19 cellular contexts compared by ENCODE assay signal in genomic region chr1:185632659-185633428, GRCh38.
DNase-seq lines count a peak whose midpoint lies in the region; ATAC-seq, FAIRE-seq and TF ChIP-seq lines count a peak whose summit lies in the region.
"Had no signal": no experiment of that assay in that cellular context is flagged by ENCODE, and none has a peak within 500 bp of the region (broad histone marks: within the 10 kb centered on the region; RNA-seq: fewer than 3 reads in every experiment).

No MANE protein-coding gene starts in this region.

- no peak overlapping the region for H3K4me3 ChIP-seq in astrocyte (ENCODE audit: insufficient read depth, low read depth, low read length)
- no peak overlapping the region for H3K4me3 ChIP-seq in keratinocyte (ENCODE audit: control insufficient read depth in 2 of 3, extremely low read depth in 1 of 3, insufficient read depth in 2 of 3, low read depth in 1 of 3, low read length in 3 of 3)
- H3K4me3 ChIP-seq in testis: no peak overlapping the region
- H3K4me3 ChIP-seq: ovary had no signal

- TF ChIP-seq CTCF in AG09319 (IDR thresholded peaks at IDR 0.05; ENCODE audit: low read depth, low read length) (no peak), astrocyte (IDR thresholded peaks at IDR 0.05; ENCODE audit: insufficient read depth, low read depth, low read length) (no peak), keratinocyte (optimal IDR thresholded peaks at IDR 0.05 in 1 of 3, IDR thresholded peaks at IDR 0.05 in 1 of 3, conservative IDR thresholded peaks at IDR 0.05 in 1 of 3; ENCODE audit: extremely low read depth in 1 of 3, insufficient read depth in 2 of 3, low read length in 3 of 3) (no peak), testis (IDR thresholded peaks at IDR 0.05) (no peak)

- dilution Hi-C loops in keratinocyte (cut with MboI; ENCODE audit: extremely low pct_ligation_motif_present, low sequenced_read_pairs): no loop called here

- no peaks in the 10 kb centered on the region for H3K9me3 ChIP-seq in astrocyte (ENCODE audit: insufficient read depth, low read depth, low read length)
- no peaks in the 10 kb centered on the region for H3K9me3 ChIP-seq in keratinocyte (ENCODE audit: control insufficient read depth, low read depth, low read length)
- no peaks in the 10 kb centered on the region for H3K9me3 ChIP-seq in testis
- H3K9me3 ChIP-seq: ovary had no signal

- H3K27ac ChIP-seq in astrocyte (ENCODE audit: low read depth, low read length) (no peak overlapping the region), keratinocyte (ENCODE audit: control insufficient read depth, insufficient read depth, low read length) (no peak overlapping the region), testis (no peak overlapping the region)
- H3K27ac ChIP-seq: brain microvascular endothelial cell, ovary had no signal

- H2AFZ ChIP-seq in astrocyte (ENCODE audit: low read depth, low read length): no peak overlapping the region
- peak overlapping the region; percentile 21 for H2AFZ ChIP-seq in keratinocyte (ENCODE audit: control insufficient read depth, low read length)

- H3K4me3 Mint-ChIP-seq in astrocyte (ENCODE audit: unreplicated experiment): no peak overlapping the region
- H3K4me3 Mint-ChIP-seq: activated CD8-positive, alpha-beta T cell treated with anti-CD3 and anti-CD28 coated beads, Interleukin-2, amount 10 ng/mL, durations not matched to agents 7 days and 5 days; mesothelial cell of epicardium had no signal

- intact Hi-C loops in testis (cut with DNase I; ENCODE audit: low total_unique reads): no loop called here

- H3K9ac ChIP-seq in astrocyte (ENCODE audit: low read length) (no peak overlapping the region), keratinocyte (ENCODE audit: control insufficient read depth, extremely low read depth, insufficient read depth, low read length) (no peak overlapping the region)

- no peak for TF ChIP-seq POLR2A in testis (IDR thresholded peaks at IDR 0.05)

- no peaks in the 10 kb centered on the region for H3K27me3 Mint-ChIP-seq in astrocyte (ENCODE audit: low read depth, unreplicated experiment)

- no peaks in the 10 kb centered on the region for H3K4me1 ChIP-seq in astrocyte (ENCODE audit: insufficient read depth, low read length)
- H3K4me1 ChIP-seq in keratinocyte (ENCODE audit: control insufficient read depth, extremely low read depth, insufficient read depth, low read length): peaks cover 21% of the 10 kb centered on the region
- H3K4me1 ChIP-seq in testis: no peaks in the 10 kb centered on the region

- H3K79me2 ChIP-seq in astrocyte (ENCODE audit: insufficient read depth, low read length) (no peaks in the 10 kb centered on the region), keratinocyte (ENCODE audit: control insufficient read depth, insufficient read depth, low read length) (no peaks in the 10 kb centered on the region)

- no peak overlapping the region for H3K4me2 ChIP-seq in astrocyte (ENCODE audit: low read length)
- no peak overlapping the region for H3K4me2 ChIP-seq in keratinocyte (ENCODE audit: control insufficient read depth, extremely low read depth, insufficient read depth, low read depth, low read length)

- H4K20me1 ChIP-seq in astrocyte (ENCODE audit: insufficient read depth, low read length): no peaks in the 10 kb centered on the region
- no peaks in the 10 kb centered on the region for H4K20me1 ChIP-seq in keratinocyte (ENCODE audit: control insufficient read depth, extremely low read depth, insufficient read depth, low read length)

- no peak overlapping the region for H3K27ac Mint-ChIP-seq in astrocyte (ENCODE audit: unreplicated experiment)
- H3K27ac Mint-ChIP-seq: activated CD8-positive, alpha-beta T cell treated with anti-CD3 and anti-CD28 coated beads, Interleukin-2, amount 10 ng/mL, durations not matched to agents 7 days and 5 days had no signal

- DNase-seq in AG09319 (ENCODE audit: extremely low read depth, low read depth): peak; percentile 41
- DNase-seq in M059J (ENCODE audit: low read depth): peak; percentile 59
- peak; percentile 90 for DNase-seq in astrocyte (ENCODE audit: low read depth)
- DNase-seq in keratinocyte (ENCODE audit: low read depth, low spot score): no peak
- DNase-seq in activated CD8-positive, alpha-beta memory T cell treated with anti-CD3 and anti-CD28 coated beads for 24 hours: no peak
- no peak for DNase-seq in testis
- DNase-seq: activated CD8-positive, alpha-beta T cell treated with anti-CD3 and anti-CD28 coated beads, Interleukin-2, amount 10 ng/mL, durations not matched to agents 7 days and 5 days; activated effector memory CD4-positive, alpha-beta T cell treated with anti-CD3 and anti-CD28 coated beads, Interleukin-2, amount 50 U/mL, for 16 hours; brain microvascular endothelial cell; DMS53; NCI-H1048; NCI-H510A; ovary; stimulated activated CD4-positive, alpha-beta T cell treated with anti-CD3 and anti-CD28 coated beads, Interleukin-12 subunit alpha, Interleukin-12 subunit beta, amount 100 ng/mL, for 4 hours; T1000 had no signal

- ATAC-seq in HG03571 (IDR thresholded peaks at IDR 0.05; ENCODE audit: unreplicated experiment) (no peak), GM19463 (IDR thresholded peaks at IDR 0.05; ENCODE audit: unreplicated experiment) (no peak)
- ATAC-seq: activated CD8-positive, alpha-beta T cell treated with anti-CD3 and anti-CD28 coated beads, Interleukin-2, amount 10 ng/mL, durations not matched to agents 7 days and 5 days; Right ventricle myocardium inferior had no signal

- no peaks in the 10 kb centered on the region for H3K36me3 Mint-ChIP-seq in astrocyte (ENCODE audit: low read depth, unreplicated experiment)

- H3K27me3 ChIP-seq in astrocyte (ENCODE audit: insufficient read depth, low read length) (no peaks in the 10 kb centered on the region), keratinocyte (ENCODE audit: control insufficient read depth, extremely low read depth, insufficient read depth, low read length) (no peaks in the 10 kb centered on the region), testis (no peaks in the 10 kb centered on the region)
- H3K27me3 ChIP-seq: brain microvascular endothelial cell, ovary had no signal

- no peaks in the 10 kb centered on the region for H3K36me3 ChIP-seq in astrocyte (ENCODE audit: insufficient read depth, low read length)
- no peaks in the 10 kb centered on the region for H3K36me3 ChIP-seq in keratinocyte (ENCODE audit: control insufficient read depth in 2 of 2, extremely low read depth in 1 of 2, insufficient read depth in 2 of 2, low read length in 2 of 2)
- no peaks in the 10 kb centered on the region for H3K36me3 ChIP-seq in testis (ENCODE audit: low read depth, missing control alignments)
- H3K36me3 ChIP-seq: brain microvascular endothelial cell, ovary had no signal

- H3K4me1 Mint-ChIP-seq in astrocyte (ENCODE audit: low read depth, unreplicated experiment): peaks cover 13% of the 10 kb centered on the region

- H3K9me3 Mint-ChIP-seq in astrocyte (ENCODE audit: unreplicated experiment): peaks cover 16% of the 10 kb centered on the region

- H3K9me1 ChIP-seq in keratinocyte (ENCODE audit: control insufficient read depth, extremely low read depth, insufficient read depth, low read length): no peaks in the 10 kb centered on the region

- WGBS in testis, 2 donors: 88 to 92% methylated on average over 4 of the region's 4 CpGs

- FAIRE-seq in astrocyte (lab: Jason Lieb, UNC) (peak; percentile 29), keratinocyte (lab: Jason Lieb, UNC) (peak; percentile 59)

Comparison
In these comparisons a context has a peak if more than half of its experiments do, and no peak if none do; other contexts are left out.
1. DNase-seq: peak in AG09319 (single experiment), M059J (single experiment) and astrocyte (single experiment); none in keratinocyte (single experiment), activated CD8-positive, alpha-beta memory T cell treated with anti-CD3 and anti-CD28 coated beads for 24 hours (single experiment) and testis (single experiment).